24 cellular contexts compared by ENCODE assay signal in the genomic region with DNA sequence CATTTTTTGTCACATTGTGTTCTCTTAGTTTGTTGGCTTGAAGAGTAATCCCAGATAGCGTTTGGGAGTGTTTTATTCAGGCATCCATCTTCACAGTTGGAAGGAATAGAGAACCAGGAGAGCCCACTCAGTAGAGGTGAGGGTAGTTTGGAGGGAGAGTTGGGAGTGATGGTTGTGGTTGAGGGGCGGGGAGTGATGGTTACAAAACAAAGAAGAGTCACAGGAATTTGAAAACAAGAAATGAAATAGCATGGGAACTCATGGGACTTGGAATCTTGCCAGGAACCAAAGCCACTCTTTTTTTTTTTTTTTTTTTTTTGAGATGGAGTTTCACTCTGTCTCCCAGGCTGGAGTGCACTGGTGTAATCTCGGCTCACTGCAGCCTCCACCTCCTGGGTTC. TPM values are rescaled to one million over a fixed set of nuclear protein-coding genes. Genes with fewer than 3 reads are reported as not detected.
DNase-seq lines count a peak whose midpoint lies in the region; ATAC-seq and TF ChIP-seq lines count a peak whose summit lies in the region.
"Had no signal": no experiment of that assay in that cellular context is flagged by ENCODE, and none has a peak within 500 bp of the region (broad histone marks: within the 10 kb centered on the region; RNA-seq: fewer than 3 reads in every experiment).

No MANE protein-coding gene starts in this region.

- H3K36me3 Mint-ChIP-seq in HFFc6 (ENCODE audit: low read depth) = peaks cover 4% of the 10 kb centered on the region
- H3K36me3 Mint-ChIP-seq in WTC11 = no peaks in the 10 kb centered on the region
- H3K36me3 Mint-ChIP-seq: CD8-positive, alpha-beta T cell; memory B cell had no signal

- no peak for TF ChIP-seq CTCF in HFFc6 (IDR thresholded peaks at IDR 0.05)
- no peak for TF ChIP-seq CTCF in WTC11 (IDR thresholded peaks at IDR 0.05)

- intact Hi-C loops in sciatic nerve (cut with DNase I) = loop anchor here (10.0 kb wide), 1 partner anchor 277 kb away; the partner anchor contains the start of gene FBN1

- H3K27me3 Mint-ChIP-seq in HFFc6 (ENCODE audit: insufficient read depth) (peaks cover 2% of the 10 kb centered on the region), WTC11 (ENCODE audit: low read depth) (no peaks in the 10 kb centered on the region)

- H3K4me3 Mint-ChIP-seq in HFFc6 = no peak overlapping the region
- no peak overlapping the region for H3K4me3 Mint-ChIP-seq in WTC11
- H3K4me3 Mint-ChIP-seq: activated CD8-positive, alpha-beta T cell treated with anti-CD3 and anti-CD28 coated beads, Interleukin-2, amount 10 ng/mL, durations not matched to agents 7 days and 5 days; activated naive CD8-positive, alpha-beta T cell treated with anti-CD3 and anti-CD28 coated beads, Interleukin-2, amount 50 U/mL, for 24 hours; CD8-positive, alpha-beta T cell; memory B cell; stimulated activated naive CD8-positive, alpha-beta T cell treated with anti-CD3 and anti-CD28 coated beads, Interleukin-15, amount 100 ng/mL, for 72 hours had no signal

- in situ Hi-C loops in SK-MEL-5 (cut with HindIII; ENCODE audit: low pct_unique_long_range_greater_than_20kb, low sequenced_read_pairs) = no loop called here

- H3K4me1 Mint-ChIP-seq in HFFc6 (ENCODE audit: low read depth) (peaks cover 35% of the 10 kb centered on the region), WTC11 (no peaks in the 10 kb centered on the region)
- H3K4me1 Mint-ChIP-seq: activated naive CD8-positive, alpha-beta T cell treated with anti-CD3 and anti-CD28 coated beads, Interleukin-2, amount 50 U/mL, for 24 hours; memory B cell; stimulated activated naive CD8-positive, alpha-beta T cell treated with anti-CD3 and anti-CD28 coated beads, Interleukin-15, amount 100 ng/mL, for 72 hours had no signal

- ATAC-seq in sciatic nerve (peak; percentile 27), WTC11 (no peak)
- ATAC-seq: activated CD8-positive, alpha-beta T cell treated with anti-CD3 and anti-CD28 coated beads, Interleukin-2, amount 10 ng/mL, durations not matched to agents 7 days and 5 days; activated naive CD8-positive, alpha-beta T cell treated with anti-CD3 and anti-CD28 coated beads, Interleukin-2, amount 50 U/mL, for 24 hours; CD8-positive, alpha-beta T cell; stimulated activated naive CD8-positive, alpha-beta T cell treated with anti-CD3 and anti-CD28 coated beads, Interleukin-15, amount 100 ng/mL, for 72 hours had no signal

- H3K9me3 Mint-ChIP-seq in HFFc6 (no peaks in the 10 kb centered on the region), WTC11 (peaks cover 4% of the 10 kb centered on the region)
- H3K9me3 Mint-ChIP-seq: activated naive CD8-positive, alpha-beta T cell treated with anti-CD3 and anti-CD28 coated beads, Interleukin-2, amount 50 U/mL, for 24 hours; CD8-positive, alpha-beta T cell; memory B cell; stimulated activated naive CD8-positive, alpha-beta T cell treated with anti-CD3 and anti-CD28 coated beads, Interleukin-15, amount 100 ng/mL, for 72 hours had no signal

- peak overlapping the region; percentile 47; the same call in 1 of the 2 replicates for H3K27ac Mint-ChIP-seq in HFFc6
- H3K27ac Mint-ChIP-seq in WTC11 = no peak overlapping the region
- H3K27ac Mint-ChIP-seq: activated CD8-positive, alpha-beta T cell treated with anti-CD3 and anti-CD28 coated beads, Interleukin-2, amount 10 ng/mL, durations not matched to agents 7 days and 5 days; activated naive CD8-positive, alpha-beta T cell treated with anti-CD3 and anti-CD28 coated beads, Interleukin-2, amount 50 U/mL, for 24 hours; CD8-positive, alpha-beta T cell; memory B cell had no signal

- DNase-seq in HFFc6 = no peak
- DNase-seq in SK-MEL-5 (ENCODE audit: low read depth, low spot score) = peak; percentile 7
- DNase-seq in fibroblast of peridontal ligament (ENCODE audit: extremely low read depth) = peak; percentile 53
- no peak for DNase-seq in sciatic nerve (ENCODE audit: low spot score)
- no peak for DNase-seq in NK-92 (lab: John Stamatoyannopoulos, UW; ENCODE audit: unreplicated experiment)
- DNase-seq in WTC11 (ENCODE audit: low spot score) = no peak
- DNase-seq in effector CD8-positive, alpha-beta T cell (lab: John Stamatoyannopoulos, UW) = no peak
- DNase-seq: activated CD4-positive, alpha-beta T cell treated with anti-CD3 and anti-CD28 coated beads for 1 hour; activated CD8-positive, alpha-beta T cell treated with anti-CD3 and anti-CD28 coated beads, Interleukin-2, amount 10 ng/mL, durations not matched to agents 7 days and 5 days; activated effector memory CD4-positive, alpha-beta T cell treated with anti-CD3 and anti-CD28 coated beads, Interleukin-2, amount 50 U/mL, for 16 hours; activated naive CD8-positive, alpha-beta T cell treated with anti-CD3 and anti-CD28 coated beads, Interleukin-2, amount 50 U/mL, for 24 hours; activated T-cell treated with anti-CD3 and anti-CD28 coated beads for 4 hours; AML-193; CD8-positive, alpha-beta T cell; esophagus squamous epithelium; GDM1; GOT3; Karpas-422; NCI-H1105; NCI-H2029; NCI-H446; stimulated activated naive CD8-positive, alpha-beta T cell treated with anti-CD3 and anti-CD28 coated beads, Interleukin-15, amount 100 ng/mL, for 72 hours; tibial artery had no signal

- POLR2A ChIA-PET in WTC11 (lab: Charles Lee) = no interaction called here

- CTCF ChIA-PET in WTC11 (lab: Charles Lee) = no interaction called here

TF ChIP-seq in WTC11, 78 proteins besides CTCF, POLR2A, EP300 and RAD21:
- TF ChIP-seq, protein P1, sequence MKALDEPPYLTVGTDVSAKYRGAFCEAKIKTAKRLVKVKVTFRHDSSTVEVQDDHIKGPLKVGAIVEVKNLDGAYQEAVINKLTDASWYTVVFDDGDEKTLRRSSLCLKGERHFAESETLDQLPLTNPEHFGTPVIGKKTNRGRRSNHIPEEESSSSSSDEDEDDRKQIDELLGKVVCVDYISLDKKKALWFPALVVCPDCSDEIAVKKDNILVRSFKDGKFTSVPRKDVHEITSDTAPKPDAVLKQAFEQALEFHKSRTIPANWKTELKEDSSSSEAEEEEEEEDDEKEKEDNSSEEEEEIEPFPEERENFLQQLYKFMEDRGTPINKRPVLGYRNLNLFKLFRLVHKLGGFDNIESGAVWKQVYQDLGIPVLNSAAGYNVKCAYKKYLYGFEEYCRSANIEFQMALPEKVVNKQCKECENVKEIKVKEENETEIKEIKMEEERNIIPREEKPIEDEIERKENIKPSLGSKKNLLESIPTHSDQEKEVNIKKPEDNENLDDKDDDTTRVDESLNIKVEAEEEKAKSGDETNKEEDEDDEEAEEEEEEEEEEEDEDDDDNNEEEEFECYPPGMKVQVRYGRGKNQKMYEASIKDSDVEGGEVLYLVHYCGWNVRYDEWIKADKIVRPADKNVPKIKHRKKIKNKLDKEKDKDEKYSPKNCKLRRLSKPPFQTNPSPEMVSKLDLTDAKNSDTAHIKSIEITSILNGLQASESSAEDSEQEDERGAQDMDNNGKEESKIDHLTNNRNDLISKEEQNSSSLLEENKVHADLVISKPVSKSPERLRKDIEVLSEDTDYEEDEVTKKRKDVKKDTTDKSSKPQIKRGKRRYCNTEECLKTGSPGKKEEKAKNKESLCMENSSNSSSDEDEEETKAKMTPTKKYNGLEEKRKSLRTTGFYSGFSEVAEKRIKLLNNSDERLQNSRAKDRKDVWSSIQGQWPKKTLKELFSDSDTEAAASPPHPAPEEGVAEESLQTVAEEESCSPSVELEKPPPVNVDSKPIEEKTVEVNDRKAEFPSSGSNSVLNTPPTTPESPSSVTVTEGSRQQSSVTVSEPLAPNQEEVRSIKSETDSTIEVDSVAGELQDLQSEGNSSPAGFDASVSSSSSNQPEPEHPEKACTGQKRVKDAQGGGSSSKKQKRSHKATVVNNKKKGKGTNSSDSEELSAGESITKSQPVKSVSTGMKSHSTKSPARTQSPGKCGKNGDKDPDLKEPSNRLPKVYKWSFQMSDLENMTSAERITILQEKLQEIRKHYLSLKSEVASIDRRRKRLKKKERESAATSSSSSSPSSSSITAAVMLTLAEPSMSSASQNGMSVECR (CRISPR knock-in tag; IDR thresholded peaks at IDR 0.05; ENCODE audit: borderline replicate concordance) = no peak
- TF ChIP-seq ATF1 (CRISPR knock-in tag; IDR thresholded peaks at IDR 0.05) = no peak
- TF ChIP-seq TEAD4 (CRISPR knock-in tag; IDR thresholded peaks at IDR 0.05) = no peak

RNA-seq across cellular contexts. Expression of gene DUT, which starts 36.3 kb away (rescaled TPM):
- total RNA-seq in HFFc6 (2021; fragmentation: NEBNext Ultra II Directional; extraction: Animal tissue kit (Norgen Biotek cat#: 25700)) = 100 to 1,000 TPM in 5 of 6 experiments, 10 to 100 TPM in 1; 86.0 to 130 (median 114) TPM
- total RNA-seq in SK-MEL-5 (2014; rRNA removed; shearing (Covaris generic)) = 58.6 and 68.2 TPM in 2 replicates
- 54.9 and 60.3 TPM in 2 replicates for polyA plus RNA-seq in SK-MEL-5 (2015; cell fraction: cytosol; rRNA removed)
- 315 and 333 TPM in 2 replicates for polyA plus RNA-seq in SK-MEL-5 (2015; cell fraction: nucleus; rRNA removed)
- total RNA-seq in sciatic nerve (91.7 TPM), WTC11 (2021) (195 to 204 TPM (median 195 TPM) in 3 replicates)

Comparison
In these comparisons a context has a peak if more than half of its experiments do, and no peak if none do; other contexts are left out.
1. DNase-seq: peak in SK-MEL-5 (single experiment) and fibroblast of peridontal ligament (single experiment); none in HFFc6 (single experiment), sciatic nerve (single experiment), NK-92 (single experiment), WTC11 (single experiment) and effector CD8-positive, alpha-beta T cell (single experiment).